In the genomic region with DNA sequence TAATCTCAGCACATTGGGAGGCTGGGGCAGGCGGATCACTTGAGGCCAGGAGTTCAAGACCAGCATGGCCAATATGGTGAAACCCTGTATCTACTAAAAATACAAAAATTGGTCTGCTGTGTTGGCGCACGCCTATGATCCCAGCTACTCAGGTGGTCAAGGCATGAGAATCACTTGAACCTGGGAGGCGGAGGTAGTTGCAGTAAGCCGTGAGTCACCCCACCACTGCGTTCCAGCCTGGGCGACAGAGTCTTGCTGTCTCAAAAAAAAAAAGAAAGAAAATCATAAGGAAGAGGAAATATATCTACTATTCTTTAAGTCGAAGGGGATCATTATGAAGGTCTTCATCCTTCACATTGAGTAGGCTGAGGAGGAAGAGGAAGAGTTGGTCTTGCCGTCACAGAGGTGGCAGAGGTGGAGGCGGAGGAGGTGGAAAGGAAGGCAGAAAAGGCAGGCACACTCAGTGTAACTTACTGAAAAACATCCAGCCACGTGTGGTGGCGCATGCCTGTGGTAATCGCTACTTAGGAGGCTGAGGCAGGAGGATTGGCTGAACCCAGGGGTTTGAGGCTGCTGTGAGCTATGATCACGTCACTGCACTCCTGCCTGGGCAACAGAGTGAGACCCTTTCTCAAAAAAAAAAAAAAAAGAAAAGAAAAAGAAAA, we compare ENCODE assay signal across 2 cellular contexts.
TF ChIP-seq lines count a peak whose summit lies in the region.

No MANE protein-coding gene starts in this region.

TF ChIP-seq in WTC11, 78 proteins besides CTCF, POLR2A, EP300 and RAD21 (continues in another document):
- TF ChIP-seq ZNF423 (CRISPR knock-in tag; IDR thresholded peaks at IDR 0.05) (no peak), NR1H2 (CRISPR knock-in tag; IDR thresholded peaks at IDR 0.05) (no peak), ELF4 (CRISPR knock-in tag; IDR thresholded peaks at IDR 0.05; ENCODE audit: low read depth) (no peak), ZSCAN18 (CRISPR knock-in tag; IDR thresholded peaks at IDR 0.05) (no peak), NFATC4 (CRISPR knock-in tag; IDR thresholded peaks at IDR 0.05) (no peak), AR (CRISPR knock-in tag; IDR thresholded peaks at IDR 0.05) (no peak), KAT7 (CRISPR knock-in tag; IDR thresholded peaks at IDR 0.05; ENCODE audit: borderline replicate concordance) (no peak), ZNF121 (CRISPR knock-in tag; IDR thresholded peaks at IDR 0.05) (no peak), SMAD3 (CRISPR knock-in tag; IDR thresholded peaks at IDR 0.05; ENCODE audit: borderline replicate concordance) (no peak), ZNF671 (CRISPR knock-in tag; IDR thresholded peaks at IDR 0.05) (no peak), FOXJ3 (CRISPR knock-in tag; IDR thresholded peaks at IDR 0.05; ENCODE audit: borderline replicate concordance) (no peak), JAZF1 (CRISPR knock-in tag; IDR thresholded peaks at IDR 0.05) (no peak), ETV6 (CRISPR knock-in tag; IDR thresholded peaks at IDR 0.05) (no peak)
- TF ChIP-seq, protein P1, sequence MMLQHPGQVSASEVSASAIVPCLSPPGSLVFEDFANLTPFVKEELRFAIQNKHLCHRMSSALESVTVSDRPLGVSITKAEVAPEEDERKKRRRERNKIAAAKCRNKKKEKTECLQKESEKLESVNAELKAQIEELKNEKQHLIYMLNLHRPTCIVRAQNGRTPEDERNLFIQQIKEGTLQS (CRISPR knock-in tag; conservative IDR thresholded peaks at IDR 0.05), result no peak
- TF ChIP-seq, protein P2, sequence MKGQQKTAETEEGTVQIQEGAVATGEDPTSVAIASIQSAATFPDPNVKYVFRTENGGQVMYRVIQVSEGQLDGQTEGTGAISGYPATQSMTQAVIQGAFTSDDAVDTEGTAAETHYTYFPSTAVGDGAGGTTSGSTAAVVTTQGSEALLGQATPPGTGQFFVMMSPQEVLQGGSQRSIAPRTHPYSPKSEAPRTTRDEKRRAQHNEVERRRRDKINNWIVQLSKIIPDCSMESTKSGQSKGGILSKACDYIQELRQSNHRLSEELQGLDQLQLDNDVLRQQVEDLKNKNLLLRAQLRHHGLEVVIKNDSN (CRISPR knock-in tag; IDR thresholded peaks at IDR 0.05), result no peak
- TF ChIP-seq, protein P3, sequence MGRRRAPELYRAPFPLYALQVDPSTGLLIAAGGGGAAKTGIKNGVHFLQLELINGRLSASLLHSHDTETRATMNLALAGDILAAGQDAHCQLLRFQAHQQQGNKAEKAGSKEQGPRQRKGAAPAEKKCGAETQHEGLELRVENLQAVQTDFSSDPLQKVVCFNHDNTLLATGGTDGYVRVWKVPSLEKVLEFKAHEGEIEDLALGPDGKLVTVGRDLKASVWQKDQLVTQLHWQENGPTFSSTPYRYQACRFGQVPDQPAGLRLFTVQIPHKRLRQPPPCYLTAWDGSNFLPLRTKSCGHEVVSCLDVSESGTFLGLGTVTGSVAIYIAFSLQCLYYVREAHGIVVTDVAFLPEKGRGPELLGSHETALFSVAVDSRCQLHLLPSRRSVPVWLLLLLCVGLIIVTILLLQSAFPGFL (CRISPR knock-in tag; IDR thresholded peaks at IDR 0.05; ENCODE audit: borderline replicate concordance), result no peak
- TF ChIP-seq, protein P4, sequence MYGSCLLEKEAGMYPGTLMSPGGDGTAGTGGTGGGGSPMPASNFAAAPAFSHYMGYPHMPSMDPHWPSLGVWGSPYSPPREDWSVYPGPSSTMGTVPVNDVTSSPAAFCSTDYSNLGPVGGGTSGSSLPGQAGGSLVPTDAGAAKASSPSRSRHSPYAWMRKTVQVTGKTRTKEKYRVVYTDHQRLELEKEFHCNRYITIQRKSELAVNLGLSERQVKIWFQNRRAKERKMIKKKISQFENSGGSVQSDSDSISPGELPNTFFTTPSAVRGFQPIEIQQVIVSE (CRISPR knock-in tag; IDR thresholded peaks at IDR 0.05; ENCODE audit: borderline replicate concordance), result no peak

TF ChIP-seq in HEK293T, 16 proteins besides CTCF, POLR2A, EP300 and RAD21:
- TF ChIP-seq ARNT (IDR thresholded peaks at IDR 0.05) (no peak), FOXK2 (IDR thresholded peaks at IDR 0.05) (no peak), CTBP1 (IDR thresholded peaks at IDR 0.05; ENCODE audit: borderline replicate concordance) (no peak), SUZ12 (IDR thresholded peaks at IDR 0.05) (no peak), L3MBTL2 (conservative IDR thresholded peaks at IDR 0.05) (no peak), TARDBP (IDR thresholded peaks at IDR 0.05) (no peak), LEF1 (IDR thresholded peaks at IDR 0.05; ENCODE audit: borderline replicate concordance) (no peak), FOXA1 (IDR thresholded peaks at IDR 0.05) (no peak), FOXM1 (IDR thresholded peaks at IDR 0.05; ENCODE audit: borderline replicate concordance) (no peak), HDGF (IDR thresholded peaks at IDR 0.05; ENCODE audit: borderline replicate concordance) (no peak), ELF4 (IDR thresholded peaks at IDR 0.05) (no peak), BHLHE40 (IDR thresholded peaks at IDR 0.05; ENCODE audit: borderline replicate concordance) (no peak), ZNF384 (IDR thresholded peaks at IDR 0.05) (no peak), SP1 (IDR thresholded peaks at IDR 0.05) (no peak), NFRKB (IDR thresholded peaks at IDR 0.05) (no peak)
- TF ChIP-seq, protein P5, sequence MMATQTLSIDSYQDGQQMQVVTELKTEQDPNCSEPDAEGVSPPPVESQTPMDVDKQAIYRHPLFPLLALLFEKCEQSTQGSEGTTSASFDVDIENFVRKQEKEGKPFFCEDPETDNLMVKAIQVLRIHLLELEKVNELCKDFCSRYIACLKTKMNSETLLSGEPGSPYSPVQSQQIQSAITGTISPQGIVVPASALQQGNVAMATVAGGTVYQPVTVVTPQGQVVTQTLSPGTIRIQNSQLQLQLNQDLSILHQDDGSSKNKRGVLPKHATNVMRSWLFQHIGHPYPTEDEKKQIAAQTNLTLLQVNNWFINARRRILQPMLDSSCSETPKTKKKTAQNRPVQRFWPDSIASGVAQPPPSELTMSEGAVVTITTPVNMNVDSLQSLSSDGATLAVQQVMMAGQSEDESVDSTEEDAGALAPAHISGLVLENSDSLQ (IDR thresholded peaks at IDR 0.05), result no peak
